Comparison of ENCODE assay signal across 18 cellular contexts in the genomic region with DNA sequence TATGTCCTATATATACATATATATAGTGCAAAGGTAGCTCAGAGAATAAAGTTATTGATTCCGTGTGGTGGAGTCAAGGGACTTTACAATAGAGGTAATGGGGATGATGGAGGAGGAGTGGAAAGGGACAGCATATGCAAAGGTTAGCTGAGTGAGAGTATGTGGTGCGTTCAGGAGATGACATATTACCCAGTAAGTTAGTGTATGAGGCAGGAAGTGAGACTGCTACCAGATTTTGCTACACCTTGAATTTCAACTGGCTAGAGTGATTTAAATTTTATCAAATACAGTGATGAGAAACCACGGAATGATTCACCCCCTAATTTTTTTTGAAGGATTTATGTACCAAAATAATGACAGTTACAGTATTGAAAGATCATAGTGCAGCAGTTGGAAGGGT. TPM values are rescaled to one million over a fixed set of nuclear protein-coding genes. Genes with fewer than 3 reads are reported as not detected.
DNase-seq lines count a peak whose midpoint lies in the region; ATAC-seq, FAIRE-seq and TF ChIP-seq lines count a peak whose summit lies in the region.
"Had no signal": no experiment of that assay in that cellular context is flagged by ENCODE, and none has a peak within 500 bp of the region (broad histone marks: within the 10 kb centered on the region; RNA-seq: fewer than 3 reads in every experiment).

No MANE protein-coding gene starts in this region.

- 66 to 71% methylated on average over 3 of the region's 3 CpGs for WGBS in transverse colon (ENCODE audit: low coverage in 1 of 2), 2 donors

- H3K27me3 ChIP-seq in Karpas-422 (ENCODE audit: low read length) (no peaks in the 10 kb centered on the region), transverse colon (no peaks in the 10 kb centered on the region)
- H3K27me3 ChIP-seq: upper lobe of right lung had no signal

- ATAC-seq in HG02610 (IDR thresholded peaks at IDR 0.05; ENCODE audit: unreplicated experiment) (no peak), left ventricle myocardium superior (no peak)
- ATAC-seq: left colon; stimulated activated memory B cell treated with anti-CD40 and anti-IgM and Interleukin-4, amounts not matched to agents 10 μg/mL and 1 μg/mL and 100 μg/mL, for 72 hours; upper lobe of right lung had no signal

- intact Hi-C loops in activated CD4-positive, alpha-beta T cell treated with anti-CD3 and anti-CD28 coated beads, Interleukin-2, amount 10 ng/mL, durations not matched to agents 24 days and 14 days (cut with micrococcal nuclease) = no loop called here
- intact Hi-C loops in left ventricle myocardium superior (cut with micrococcal nuclease) = no loop called here
- intact Hi-C loops in transverse colon (cut with DNase I; ENCODE audit: low total_unique reads) = loop anchor here (10.0 kb wide), 1 partner anchor 221 kb away; the partner anchor contains the start of gene MFN1

- H3K9me2 ChIP-seq in Karpas-422 (replicated peaks; ENCODE audit: insufficient read depth, low read length) = no peaks in the 10 kb centered on the region

- H3K27ac Mint-ChIP-seq in activated CD4-positive, alpha-beta T cell treated with anti-CD3 and anti-CD28 coated beads, Interleukin-2, amount 10 ng/mL, durations not matched to agents 24 days and 14 days = peak overlapping the region; percentile 77
- H3K27ac Mint-ChIP-seq in activated naive CD8-positive, alpha-beta T cell = peak overlapping the region; percentile 8
- H3K27ac Mint-ChIP-seq: endodermal cell; stimulated activated memory B cell treated with anti-CD40 and anti-IgM and Interleukin-4, amounts not matched to agents 10 μg/mL and 1 μg/mL and 100 μg/mL, for 72 hours had no signal

- no peak for TF ChIP-seq POLR2A in transverse colon (IDR thresholded peaks at IDR 0.05)

- in situ Hi-C loops in transverse colon (cut with MboI; ENCODE audit: low pct_ligation_motif_present in 1 of 4, low pct_unique_long_range_greater_than_20kb in 1 of 4, low sequenced_read_pairs in 3 of 4) = loop anchor here in 3 of 4 donors (25.0 kb wide), 3 partner anchors 128 to 553 kb away; no protein-coding TSS in a partner anchor

- H4K20me1 ChIP-seq in Karpas-422 (ENCODE audit: insufficient read depth, low read depth, low read length) = no peaks in the 10 kb centered on the region; the same call in 1 of the 2 replicates

- H3K36me3 ChIP-seq in Karpas-422 (ENCODE audit: insufficient read depth, low read length) = peaks cover 17% of the 10 kb centered on the region; the same call in 1 of the 2 replicates
- peaks cover 0 to 7% (median 0%) of the 10 kb centered on the region in 4 donors for H3K36me3 ChIP-seq in transverse colon

- H3K9ac ChIP-seq in Karpas-422 (ENCODE audit: low read length) = peak overlapping the region; percentile 46

- FAIRE-seq in GM18507 (lab: Jason Lieb, UNC) = peak; percentile 49

- H3K9me3 ChIP-seq in Karpas-422 (ENCODE audit: low read length) (no peaks in the 10 kb centered on the region), transverse colon (no peaks in the 10 kb centered on the region)
- H3K9me3 ChIP-seq: upper lobe of right lung had no signal

- peaks cover 70% of the 10 kb centered on the region for H3K79me2 ChIP-seq in Karpas-422 (ENCODE audit: low read length)

- H3K27ac ChIP-seq in Karpas-422 (ENCODE audit: low read length) (peak overlapping the region; percentile 51; the same call in 1 of the 2 replicates), transverse colon (no peak overlapping the region)
- H3K27ac ChIP-seq: upper lobe of right lung had no signal

- H3K4me1 ChIP-seq in Karpas-422 (ENCODE audit: low read length) (peaks cover 30% of the 10 kb centered on the region), transverse colon (peaks cover 6 to 15% (median 8%) of the 10 kb centered on the region in 4 donors)

- H3K36me3 Mint-ChIP-seq in activated CD4-positive, alpha-beta T cell treated with anti-CD3 and anti-CD28 coated beads, Interleukin-2, amount 10 ng/mL, durations not matched to agents 24 days and 14 days (ENCODE audit: low read depth) = peaks cover 14% of the 10 kb centered on the region
- H3K36me3 Mint-ChIP-seq in activated naive CD8-positive, alpha-beta T cell = peaks cover 3% of the 10 kb centered on the region

- TF ChIP-seq EP300 in transverse colon (IDR thresholded peaks at IDR 0.05; ENCODE audit: low read depth) = no peak

- H3K4me3 Mint-ChIP-seq in activated CD4-positive, alpha-beta T cell treated with anti-CD3 and anti-CD28 coated beads, Interleukin-2, amount 10 ng/mL, durations not matched to agents 24 days and 14 days = peak overlapping the region; percentile 31
- H3K4me3 Mint-ChIP-seq in activated naive CD8-positive, alpha-beta T cell = peak overlapping the region; percentile 28
- H3K4me3 Mint-ChIP-seq: endodermal cell; stimulated activated memory B cell treated with anti-CD40 and anti-IgM and Interleukin-4, amounts not matched to agents 10 μg/mL and 1 μg/mL and 100 μg/mL, for 72 hours had no signal

- H3K4me3 ChIP-seq in Karpas-422 (ENCODE audit: low read length) (peak overlapping the region; percentile 21; the same call in 1 of the 2 replicates), transverse colon (no peak overlapping the region)
- H3K4me3 ChIP-seq: upper lobe of right lung had no signal

- no peak for TF ChIP-seq CTCF in transverse colon (IDR thresholded peaks at IDR 0.05)

- DNase-seq in activated CD4-positive, alpha-beta T cell treated with anti-CD3 and anti-CD28 coated beads, Interleukin-2, amount 10 ng/mL, durations not matched to agents 24 days and 14 days = peak; percentile 75
- no peak for DNase-seq in activated CD4-positive, alpha-beta T cell treated with anti-CD3 and anti-CD28 coated beads for 4 hours
- no peak for DNase-seq in GM18507 (ENCODE audit: extremely low spot score, insufficient read length, low read depth)
- peak; percentile 68 for DNase-seq in Karpas-422
- no peak for DNase-seq in left ventricle myocardium superior
- DNase-seq in transverse colon = no peak
- DNase-seq: 8988T; activated CD4-positive, alpha-beta T cell treated with anti-CD3 and anti-CD28 coated beads, Interleukin-2, amount 50 U/mL, for 48 hours; C1 segment of cervical spinal cord; central memory CD4-positive, alpha-beta T cell; endodermal cell; left colon; NCI-H1436; NCI-H2227 treated with DMSO at 0.1 percent for 48 hours; upper lobe of right lung had no signal

- peaks cover 30% of the 10 kb centered on the region for H3K4me1 Mint-ChIP-seq in activated CD4-positive, alpha-beta T cell treated with anti-CD3 and anti-CD28 coated beads, Interleukin-2, amount 10 ng/mL, durations not matched to agents 24 days and 14 days
- H3K4me1 Mint-ChIP-seq in activated naive CD8-positive, alpha-beta T cell (ENCODE audit: low read depth) = peaks cover 35% of the 10 kb centered on the region

- H2AFZ ChIP-seq in Karpas-422 (ENCODE audit: low read length) = no peak overlapping the region

- peak overlapping the region; percentile 78 for H3K4me2 ChIP-seq in Karpas-422 (ENCODE audit: low read depth, low read length, poor library complexity, severe bottlenecking)

- no peaks in the 10 kb centered on the region for H3K9me3 Mint-ChIP-seq in activated CD4-positive, alpha-beta T cell treated with anti-CD3 and anti-CD28 coated beads, Interleukin-2, amount 10 ng/mL, durations not matched to agents 24 days and 14 days
- H3K9me3 Mint-ChIP-seq in activated naive CD8-positive, alpha-beta T cell (ENCODE audit: low read depth) = no peaks in the 10 kb centered on the region
- H3K9me3 Mint-ChIP-seq: endodermal cell; stimulated activated memory B cell treated with anti-CD40 and anti-IgM and Interleukin-4, amounts not matched to agents 10 μg/mL and 1 μg/mL and 100 μg/mL, for 72 hours had no signal

- peaks cover 9% of the 10 kb centered on the region for H3K27me3 Mint-ChIP-seq in activated CD4-positive, alpha-beta T cell treated with anti-CD3 and anti-CD28 coated beads, Interleukin-2, amount 10 ng/mL, durations not matched to agents 24 days and 14 days
- no peaks in the 10 kb centered on the region for H3K27me3 Mint-ChIP-seq in activated naive CD8-positive, alpha-beta T cell
- H3K27me3 Mint-ChIP-seq: stimulated activated memory B cell treated with anti-CD40 and anti-IgM and Interleukin-4, amounts not matched to agents 10 μg/mL and 1 μg/mL and 100 μg/mL, for 72 hours had no signal

RNA-seq across cellular contexts. Expression of gene ACTL6A, which starts 2.8 kb away (rescaled TPM):
- total RNA-seq in activated CD4-positive, alpha-beta T cell treated with anti-CD3 and anti-CD28 coated beads, Interleukin-2, amount 10 ng/mL, durations not matched to agents 24 days and 14 days = 127 and 131 TPM in 2 replicates
- 50.9 and 68.6 TPM in 2 replicates for total RNA-seq in Karpas-422 (2014; rRNA removed; shearing (Covaris generic); ENCODE audit: low replicate concordance)
- 20.3 TPM for total RNA-seq in left ventricle myocardium superior
- 10 to 100 TPM in 3 of 4 donors, 1 to 10 TPM in 1; 1.1 to 47.0 (median 28.4) TPM for total RNA-seq in transverse colon

RNA-seq across cellular contexts. Expression of gene MRPL47, which starts 38.9 kb away (rescaled TPM):
- 66.6 and 68.2 TPM in 2 replicates for total RNA-seq in activated CD4-positive, alpha-beta T cell treated with anti-CD3 and anti-CD28 coated beads, Interleukin-2, amount 10 ng/mL, durations not matched to agents 24 days and 14 days
- total RNA-seq in Karpas-422 (2014; rRNA removed; shearing (Covaris generic); ENCODE audit: low replicate concordance) = 37.3 and 56.1 TPM in 2 replicates
- total RNA-seq in left ventricle myocardium superior (47.8 TPM), transverse colon (10 to 100 TPM; 10.1 to 26.8 (median 20.7) TPM)

RNA-seq across cellular contexts. Expression of gene NDUFB5, which starts 39.1 kb away (rescaled TPM):
- total RNA-seq in activated CD4-positive, alpha-beta T cell treated with anti-CD3 and anti-CD28 coated beads, Interleukin-2, amount 10 ng/mL, durations not matched to agents 24 days and 14 days = 91.8 and 98.6 TPM in 2 replicates
- 132 and 137 TPM in 2 replicates for total RNA-seq in Karpas-422 (2014; rRNA removed; shearing (Covaris generic); ENCODE audit: low replicate concordance)
- total RNA-seq in left ventricle myocardium superior (363 TPM), transverse colon (100 to 1,000 TPM in 2 of 4 donors, 10 to 100 TPM in 2; 47.5 to 139 (median 88.5) TPM)

Comparison
In these comparisons a context has a peak if more than half of its experiments do, and no peak if none do; other contexts are left out.
1. DNase-seq: peak in activated CD4-positive, alpha-beta T cell treated with anti-CD3 and anti-CD28 coated beads, Interleukin-2, amount 10 ng/mL, durations not matched to agents 24 days and 14 days (single experiment) and Karpas-422 (single experiment); none in activated CD4-positive, alpha-beta T cell treated with anti-CD3 and anti-CD28 coated beads for 4 hours (0 of 2), GM18507 (single experiment), left ventricle myocardium superior (single experiment) and transverse colon (single experiment).